Comparison of ENCODE assay signal across 9 cellular contexts in genomic region chr11:36449566-36450390, GRCh38.
DNase-seq lines count a peak whose midpoint lies in the region; ATAC-seq and TF ChIP-seq lines count a peak whose summit lies in the region.
"Had no signal": no experiment of that assay in that cellular context is flagged by ENCODE, and none has a peak within 500 bp of the region (broad histone marks: within the 10 kb centered on the region; RNA-seq: fewer than 3 reads in every experiment).

No MANE protein-coding gene starts in this region.

- no peaks in the 10 kb centered on the region for H4K20me1 ChIP-seq in neural progenitor cell (ENCODE audit: low read depth)

- H3K27ac Mint-ChIP-seq in activated CD8-positive, alpha-beta T cell treated with anti-CD3 and anti-CD28 coated beads, Interleukin-2, amount 10 ng/mL, durations not matched to agents 7 days and 5 days, result peak overlapping the region; percentile 65
- H3K27ac Mint-ChIP-seq in neural progenitor cell, result no peak overlapping the region

- H3F3A ChIP-seq in neural progenitor cell (ENCODE audit: low read depth), result peaks cover 17% of the 10 kb centered on the region

- ATAC-seq in GM18498 (IDR thresholded peaks at IDR 0.05; ENCODE audit: unreplicated experiment), result peak; percentile 80
- peak; percentile 64 for ATAC-seq in HG02623 (IDR thresholded peaks at IDR 0.05; ENCODE audit: unreplicated experiment)
- ATAC-seq in activated CD8-positive, alpha-beta T cell treated with anti-CD3 and anti-CD28 coated beads, Interleukin-2, amount 10 ng/mL, durations not matched to agents 7 days and 5 days, result no peak
- peak; percentile 51 for ATAC-seq in mucosa of descending colon

- peaks cover 8% of the 10 kb centered on the region for H3K27me3 Mint-ChIP-seq in activated CD8-positive, alpha-beta T cell treated with anti-CD3 and anti-CD28 coated beads, Interleukin-2, amount 10 ng/mL, durations not matched to agents 7 days and 5 days (ENCODE audit: low read depth)
- H3K27me3 Mint-ChIP-seq in neural progenitor cell (ENCODE audit: insufficient read depth, low read depth), result peaks cover 9% of the 10 kb centered on the region

- no peaks in the 10 kb centered on the region for H3K9me3 Mint-ChIP-seq in activated CD8-positive, alpha-beta T cell treated with anti-CD3 and anti-CD28 coated beads, Interleukin-2, amount 10 ng/mL, durations not matched to agents 7 days and 5 days (ENCODE audit: insufficient read depth)
- H3K9me3 Mint-ChIP-seq in neural progenitor cell, result no peaks in the 10 kb centered on the region

- no peak overlapping the region for H2AFZ ChIP-seq in neural progenitor cell (replicated peaks)

- intact Hi-C loops in mucosa of descending colon (cut with DNase I, micrococcal nuclease), result no loop called here

- H3K4me3 ChIP-seq in mucosa of descending colon (no peak overlapping the region), neural progenitor cell (no peak overlapping the region)

- peaks cover 46% of the 10 kb centered on the region for H3K4me1 Mint-ChIP-seq in activated CD8-positive, alpha-beta T cell treated with anti-CD3 and anti-CD28 coated beads, Interleukin-2, amount 10 ng/mL, durations not matched to agents 7 days and 5 days (ENCODE audit: low read depth)
- H3K4me1 Mint-ChIP-seq in neural progenitor cell, result peaks cover 42% of the 10 kb centered on the region

- H3K27ac ChIP-seq in neural progenitor cell, result no peak overlapping the region
- H3K27ac ChIP-seq: HL-60 had no signal

- no peak overlapping the region for H3K4me2 ChIP-seq in neural progenitor cell

- POLR2A ChIA-PET in activated CD8-positive, alpha-beta T cell treated with anti-CD3 and anti-CD28 coated beads, Interleukin-2, amount 10 ng/mL, durations not matched to agents 7 days and 5 days (lab: Charles Lee), result interaction anchor here (0.9 to 1.3 kb wide), 2 partner anchors 30 to 75 kb away, joined by 3 to 6 read pairs; no protein-coding TSS in a partner anchor

- no peaks in the 10 kb centered on the region for H3K9me3 ChIP-seq in mucosa of descending colon
- no peaks in the 10 kb centered on the region for H3K9me3 ChIP-seq in neural progenitor cell (ENCODE audit: low read depth)

- CTCF ChIA-PET in activated CD8-positive, alpha-beta T cell treated with anti-CD3 and anti-CD28 coated beads, Interleukin-2, amount 10 ng/mL, durations not matched to agents 7 days and 5 days (lab: Charles Lee), result interaction anchor here (1.3 to 2.1 kb wide), 4 partner anchors 15 to 158 kb away, joined by 3 to 10 read pairs (median 5); no protein-coding TSS in a partner anchor

- H3K9ac ChIP-seq in neural progenitor cell, result no peak overlapping the region

- peaks cover 9% of the 10 kb centered on the region for H3K36me3 ChIP-seq in mucosa of descending colon (ENCODE audit: low read depth)
- no peaks in the 10 kb centered on the region for H3K36me3 ChIP-seq in neural progenitor cell

- no peaks in the 10 kb centered on the region for H3K27me3 ChIP-seq in neural progenitor cell

- TF ChIP-seq CTCF in mucosa of descending colon (IDR thresholded peaks at IDR 0.05), result no peak
- TF ChIP-seq CTCF in neural progenitor cell (IDR thresholded peaks at IDR 0.05), result no peak

- peak overlapping the region; percentile 35 for H3K4me3 Mint-ChIP-seq in activated CD8-positive, alpha-beta T cell treated with anti-CD3 and anti-CD28 coated beads, Interleukin-2, amount 10 ng/mL, durations not matched to agents 7 days and 5 days
- no peak overlapping the region for H3K4me3 Mint-ChIP-seq in neural progenitor cell

- H3K36me3 Mint-ChIP-seq in activated CD8-positive, alpha-beta T cell treated with anti-CD3 and anti-CD28 coated beads, Interleukin-2, amount 10 ng/mL, durations not matched to agents 7 days and 5 days (ENCODE audit: low read depth), result no peaks in the 10 kb centered on the region
- H3K36me3 Mint-ChIP-seq in neural progenitor cell, result peaks cover 46% of the 10 kb centered on the region

- H3K79me2 ChIP-seq in neural progenitor cell (ENCODE audit: low read depth), result no peaks in the 10 kb centered on the region

- peaks cover 15% of the 10 kb centered on the region for H3K4me1 ChIP-seq in mucosa of descending colon (ENCODE audit: low read depth)
- peaks cover 36% of the 10 kb centered on the region for H3K4me1 ChIP-seq in neural progenitor cell

- DNase-seq in activated CD8-positive, alpha-beta T cell treated with anti-CD3 and anti-CD28 coated beads, Interleukin-2, amount 10 ng/mL, durations not matched to agents 7 days and 5 days, result no peak
- DNase-seq in mucosa of descending colon (no peak), NCI-H146 (lab: John Stamatoyannopoulos, UW) (no peak), neural progenitor cell (ENCODE audit: low spot score) (no peak), NCI-H2227 (lab: John Stamatoyannopoulos, UW; ENCODE audit: unreplicated experiment) (no peak), GF-D8 (lab: John Stamatoyannopoulos, UW) (no peak)
